Comparison of ENCODE assay signal across 2 cellular contexts in genomic region chr4:1765409-1766335, GRCh38.
A peak's percentile ranks its signal among the peaks of the same experiment; 100 is the strongest.
TF ChIP-seq lines count a peak whose summit lies in the region.

No MANE protein-coding gene starts in this region.

TF ChIP-seq in Ishikawa, 13 proteins besides CTCF, POLR2A, EP300 and RAD21:
- TF ChIP-seq TEAD4 (IDR thresholded peaks at IDR 0.05) = no peak
- TF ChIP-seq TAF1 (IDR thresholded peaks at IDR 0.05; ENCODE audit: low read depth) = no peak
- peak; percentile 55 for TF ChIP-seq USF1 (IDR thresholded peaks at IDR 0.05)
- TF ChIP-seq, protein P1, sequence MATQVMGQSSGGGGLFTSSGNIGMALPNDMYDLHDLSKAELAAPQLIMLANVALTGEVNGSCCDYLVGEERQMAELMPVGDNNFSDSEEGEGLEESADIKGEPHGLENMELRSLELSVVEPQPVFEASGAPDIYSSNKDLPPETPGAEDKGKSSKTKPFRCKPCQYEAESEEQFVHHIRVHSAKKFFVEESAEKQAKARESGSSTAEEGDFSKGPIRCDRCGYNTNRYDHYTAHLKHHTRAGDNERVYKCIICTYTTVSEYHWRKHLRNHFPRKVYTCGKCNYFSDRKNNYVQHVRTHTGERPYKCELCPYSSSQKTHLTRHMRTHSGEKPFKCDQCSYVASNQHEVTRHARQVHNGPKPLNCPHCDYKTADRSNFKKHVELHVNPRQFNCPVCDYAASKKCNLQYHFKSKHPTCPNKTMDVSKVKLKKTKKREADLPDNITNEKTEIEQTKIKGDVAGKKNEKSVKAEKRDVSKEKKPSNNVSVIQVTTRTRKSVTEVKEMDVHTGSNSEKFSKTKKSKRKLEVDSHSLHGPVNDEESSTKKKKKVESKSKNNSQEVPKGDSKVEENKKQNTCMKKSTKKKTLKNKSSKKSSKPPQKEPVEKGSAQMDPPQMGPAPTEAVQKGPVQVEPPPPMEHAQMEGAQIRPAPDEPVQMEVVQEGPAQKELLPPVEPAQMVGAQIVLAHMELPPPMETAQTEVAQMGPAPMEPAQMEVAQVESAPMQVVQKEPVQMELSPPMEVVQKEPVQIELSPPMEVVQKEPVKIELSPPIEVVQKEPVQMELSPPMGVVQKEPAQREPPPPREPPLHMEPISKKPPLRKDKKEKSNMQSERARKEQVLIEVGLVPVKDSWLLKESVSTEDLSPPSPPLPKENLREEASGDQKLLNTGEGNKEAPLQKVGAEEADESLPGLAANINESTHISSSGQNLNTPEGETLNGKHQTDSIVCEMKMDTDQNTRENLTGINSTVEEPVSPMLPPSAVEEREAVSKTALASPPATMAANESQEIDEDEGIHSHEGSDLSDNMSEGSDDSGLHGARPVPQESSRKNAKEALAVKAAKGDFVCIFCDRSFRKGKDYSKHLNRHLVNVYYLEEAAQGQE (IDR thresholded peaks at IDR 0.05; ENCODE audit: low read depth) = no peak
- TF ChIP-seq EGR1 (IDR thresholded peaks at IDR 0.05) = no peak
- no peak for TF ChIP-seq TCF12 (IDR thresholded peaks at IDR 0.05; ENCODE audit: low read depth)
- TF ChIP-seq YY1 (IDR thresholded peaks at IDR 0.05; ENCODE audit: low read depth) = no peak
- TF ChIP-seq FOXM1 (IDR thresholded peaks at IDR 0.05; ENCODE audit: borderline replicate concordance, low read depth) = no peak

TF ChIP-seq in H1, 55 proteins besides CTCF, POLR2A, EP300 and RAD21:
- TF ChIP-seq RXRA (IDR thresholded peaks at IDR 0.05; ENCODE audit: insufficient read depth, low read depth, low read length) (no peak), POLR2AphosphoS5 (IDR thresholded peaks at IDR 0.05; ENCODE audit: low read depth, low read length) (no peak), GABPA (IDR thresholded peaks at IDR 0.05; ENCODE audit: borderline replicate concordance, insufficient read depth, low read length) (0 out of 2 replicates have a peak, but pooled peaks have one; percentile 5), CBX8 (IDR thresholded peaks at IDR 0.05; ENCODE audit: borderline replicate concordance, low read depth, low read length) (no peak), GTF2F1 (IDR thresholded peaks at IDR 0.05; ENCODE audit: borderline replicate concordance, low read depth, low read length) (no peak), TAF7 (optimal IDR thresholded peaks at IDR 0.05; ENCODE audit: borderline replicate concordance, low read depth, low read length) (no peak), RFX5 (IDR thresholded peaks at IDR 0.05; ENCODE audit: borderline replicate concordance, low read depth, low read length) (no peak), SIX5 (IDR thresholded peaks at IDR 0.05; ENCODE audit: low read depth, low read length) (no peak), CHD2 (IDR thresholded peaks at IDR 0.05; ENCODE audit: low read length) (no peak), SRF (IDR thresholded peaks at IDR 0.05; ENCODE audit: low read depth, low read length) (no peak), TAF1 (IDR thresholded peaks at IDR 0.05; ENCODE audit: low read depth, low read length) (no peak), TBP (IDR thresholded peaks at IDR 0.05; ENCODE audit: low read depth, low read length) (no peak), EZH2 (IDR thresholded peaks at IDR 0.05; ENCODE audit: low read depth, low read length, severe bottlenecking) (no peak), ASH2L (IDR thresholded peaks at IDR 0.05; ENCODE audit: low read length) (no peak), RBBP5 (IDR thresholded peaks at IDR 0.05; ENCODE audit: borderline replicate concordance, low read depth, low read length) (no peak), SIN3A (conservative IDR thresholded peaks at IDR 0.05 in 1 of 2, IDR thresholded peaks at IDR 0.05 in 1 of 2; ENCODE audit: low read depth in 1 of 2, low read length in 2 of 2) (no peak), SIRT6 (IDR thresholded peaks at IDR 0.05; ENCODE audit: low read length) (no peak), PHF8 (conservative IDR thresholded peaks at IDR 0.05; ENCODE audit: low read depth, low read length) (no peak), NRF1 (IDR thresholded peaks at IDR 0.05; ENCODE audit: low read depth, low read length) (no peak), JUND (IDR thresholded peaks at IDR 0.05; ENCODE audit: low read length) (no peak), TCF12 (IDR thresholded peaks at IDR 0.05; ENCODE audit: low read depth, low read length) (no peak), CTBP2 (IDR thresholded peaks at IDR 0.05; ENCODE audit: borderline replicate concordance, insufficient read depth, insufficient read length, low read length) (no peak), HDAC6 (IDR thresholded peaks at IDR 0.05; ENCODE audit: low read depth, low read length) (no peak), TEAD4 (IDR thresholded peaks at IDR 0.05; ENCODE audit: low read depth, low read length) (peak; percentile 67), CBX5 (IDR thresholded peaks at IDR 0.05; ENCODE audit: low read depth, low read length) (no peak), KDM1A (IDR thresholded peaks at IDR 0.05; ENCODE audit: borderline replicate concordance, low read length) (no peak), CEBPB (IDR thresholded peaks at IDR 0.05; ENCODE audit: low read depth, low read length) (no peak), EGR1 (IDR thresholded peaks at IDR 0.05; ENCODE audit: borderline replicate concordance, low read depth, low read length) (no peak), SUZ12 (IDR thresholded peaks at IDR 0.05; ENCODE audit: low read length) (no peak), HDAC2 (IDR thresholded peaks at IDR 0.05; ENCODE audit: borderline replicate concordance in 1 of 2, low read depth in 2 of 2, low read length in 2 of 2) (no peak)
- TF ChIP-seq, protein P2, sequence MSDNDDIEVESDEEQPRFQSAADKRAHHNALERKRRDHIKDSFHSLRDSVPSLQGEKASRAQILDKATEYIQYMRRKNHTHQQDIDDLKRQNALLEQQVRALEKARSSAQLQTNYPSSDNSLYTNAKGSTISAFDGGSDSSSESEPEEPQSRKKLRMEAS (IDR thresholded peaks at IDR 0.05) = 0 out of 2 replicates have a peak, but pooled peaks have one; percentile 25
- TF ChIP-seq, protein P3, sequence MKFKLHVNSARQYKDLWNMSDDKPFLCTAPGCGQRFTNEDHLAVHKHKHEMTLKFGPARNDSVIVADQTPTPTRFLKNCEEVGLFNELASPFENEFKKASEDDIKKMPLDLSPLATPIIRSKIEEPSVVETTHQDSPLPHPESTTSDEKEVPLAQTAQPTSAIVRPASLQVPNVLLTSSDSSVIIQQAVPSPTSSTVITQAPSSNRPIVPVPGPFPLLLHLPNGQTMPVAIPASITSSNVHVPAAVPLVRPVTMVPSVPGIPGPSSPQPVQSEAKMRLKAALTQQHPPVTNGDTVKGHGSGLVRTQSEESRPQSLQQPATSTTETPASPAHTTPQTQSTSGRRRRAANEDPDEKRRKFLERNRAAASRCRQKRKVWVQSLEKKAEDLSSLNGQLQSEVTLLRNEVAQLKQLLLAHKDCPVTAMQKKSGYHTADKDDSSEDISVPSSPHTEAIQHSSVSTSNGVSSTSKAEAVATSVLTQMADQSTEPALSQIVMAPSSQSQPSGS (IDR thresholded peaks at IDR 0.05; ENCODE audit: low read length) = no peak
- TF ChIP-seq, protein P4, sequence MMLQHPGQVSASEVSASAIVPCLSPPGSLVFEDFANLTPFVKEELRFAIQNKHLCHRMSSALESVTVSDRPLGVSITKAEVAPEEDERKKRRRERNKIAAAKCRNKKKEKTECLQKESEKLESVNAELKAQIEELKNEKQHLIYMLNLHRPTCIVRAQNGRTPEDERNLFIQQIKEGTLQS (IDR thresholded peaks at IDR 0.05; ENCODE audit: insufficient read depth, low read depth, low read length) = no peak
- TF ChIP-seq, protein P5, sequence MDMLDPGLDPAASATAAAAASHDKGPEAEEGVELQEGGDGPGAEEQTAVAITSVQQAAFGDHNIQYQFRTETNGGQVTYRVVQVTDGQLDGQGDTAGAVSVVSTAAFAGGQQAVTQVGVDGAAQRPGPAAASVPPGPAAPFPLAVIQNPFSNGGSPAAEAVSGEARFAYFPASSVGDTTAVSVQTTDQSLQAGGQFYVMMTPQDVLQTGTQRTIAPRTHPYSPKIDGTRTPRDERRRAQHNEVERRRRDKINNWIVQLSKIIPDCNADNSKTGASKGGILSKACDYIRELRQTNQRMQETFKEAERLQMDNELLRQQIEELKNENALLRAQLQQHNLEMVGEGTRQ (IDR thresholded peaks at IDR 0.05; ENCODE audit: low read length) = peak; percentile 47; the same call in 1 of the 2 replicates
